Comparison of ENCODE assay signal across 1 cellular context in genomic region chr15:69557340-69558137, GRCh38.
TF ChIP-seq lines count a peak whose summit lies in the region.

No MANE protein-coding gene starts in this region.

TF ChIP-seq in HEK293, 187 proteins besides CTCF, POLR2A, EP300 and RAD21 (continued from another document and continues in another):
- no peak for TF ChIP-seq PRDM4 (tag by site-specific recombination; IDR thresholded peaks at IDR 0.05)
- TF ChIP-seq ZNF571 (tag by site-specific recombination; IDR thresholded peaks at IDR 0.05), result no peak
- TF ChIP-seq ZNF155 (tag by site-specific recombination; IDR thresholded peaks at IDR 0.05), result no peak
- no peak for TF ChIP-seq SP3 (tag by site-specific recombination; IDR thresholded peaks at IDR 0.05)
- TF ChIP-seq KLF10 (tag by site-specific recombination; IDR thresholded peaks at IDR 0.05), result 0 out of 2 replicates have a peak, but pooled peaks have one; percentile 18
- no peak for TF ChIP-seq ZNF280D (tag by site-specific recombination; IDR thresholded peaks at IDR 0.05)
- TF ChIP-seq ZNF112 (tag by site-specific recombination; IDR thresholded peaks at IDR 0.05), result no peak
- TF ChIP-seq ZNF488 (tag by site-specific recombination; IDR thresholded peaks at IDR 0.05), result no peak
- TF ChIP-seq ZEB2 (tag by site-specific recombination; IDR thresholded peaks at IDR 0.05), result peak; percentile 95
- no peak for TF ChIP-seq BCL11B (tag by site-specific recombination; IDR thresholded peaks at IDR 0.05; ENCODE audit: low read depth)
- no peak for TF ChIP-seq ZNF433 (tag by site-specific recombination; IDR thresholded peaks at IDR 0.05; ENCODE audit: low read depth)
- no peak for TF ChIP-seq ZNF223 (tag by site-specific recombination; IDR thresholded peaks at IDR 0.05)
- peak; percentile 29 for TF ChIP-seq SP2 (tag by site-specific recombination; IDR thresholded peaks at IDR 0.05)
- peak; percentile 71; the same call in 1 of the 2 replicates for TF ChIP-seq MYNN (tag by site-specific recombination; IDR thresholded peaks at IDR 0.05; ENCODE audit: borderline replicate concordance)
- no peak for TF ChIP-seq OVOL3 (tag by site-specific recombination; IDR thresholded peaks at IDR 0.05)
- no peak for TF ChIP-seq ZNF610 (tag by site-specific recombination; IDR thresholded peaks at IDR 0.05; ENCODE audit: borderline replicate concordance)
- no peak for TF ChIP-seq ZNF692 (tag by site-specific recombination; IDR thresholded peaks at IDR 0.05)
- TF ChIP-seq ZBTB6 (tag by site-specific recombination; IDR thresholded peaks at IDR 0.05), result no peak
- TF ChIP-seq ZNF211 (tag by site-specific recombination; IDR thresholded peaks at IDR 0.05; ENCODE audit: low read depth), result no peak
- no peak for TF ChIP-seq ZNF121 (tag by site-specific recombination; IDR thresholded peaks at IDR 0.05)
- TF ChIP-seq ZNF146 (tag by site-specific recombination; IDR thresholded peaks at IDR 0.05), result no peak
- no peak for TF ChIP-seq ZNF426 (tag by site-specific recombination; IDR thresholded peaks at IDR 0.05)
- TF ChIP-seq AEBP2 (tag by site-specific recombination; IDR thresholded peaks at IDR 0.05; ENCODE audit: borderline replicate concordance), result no peak
- TF ChIP-seq ZNF398 (tag by site-specific recombination; IDR thresholded peaks at IDR 0.05), result no peak
- TF ChIP-seq PRDM2 (tag by site-specific recombination; IDR thresholded peaks at IDR 0.05; ENCODE audit: borderline replicate concordance), result no peak
- no peak for TF ChIP-seq ZNF266 (tag by site-specific recombination; IDR thresholded peaks at IDR 0.05; ENCODE audit: low read depth)
- no peak for TF ChIP-seq ZNF292 (tag by site-specific recombination; IDR thresholded peaks at IDR 0.05; ENCODE audit: borderline replicate concordance, low read depth)
- no peak for TF ChIP-seq ZNF354C (tag by site-specific recombination; IDR thresholded peaks at IDR 0.05; ENCODE audit: borderline replicate concordance, low read depth)
- no peak for TF ChIP-seq IKZF3 (tag by site-specific recombination; IDR thresholded peaks at IDR 0.05)
- TF ChIP-seq TCF7L2 (IDR thresholded peaks at IDR 0.05; ENCODE audit: borderline replicate concordance, low read depth, low read length), result no peak
- TF ChIP-seq ZBTB20 (tag by site-specific recombination; IDR thresholded peaks at IDR 0.05), result no peak
- TF ChIP-seq ZNF830 (tag by site-specific recombination; IDR thresholded peaks at IDR 0.05; ENCODE audit: low read depth), result no peak
- TF ChIP-seq ZNF660 (tag by site-specific recombination; IDR thresholded peaks at IDR 0.05), result peak; percentile 92
- no peak for TF ChIP-seq ZNF747 (tag by site-specific recombination; IDR thresholded peaks at IDR 0.05)
- no peak for TF ChIP-seq ZNF274 (IDR thresholded peaks at IDR 0.05; ENCODE audit: low read length)
- no peak for TF ChIP-seq ZNF274 (tag by site-specific recombination; IDR thresholded peaks at IDR 0.05; ENCODE audit: borderline replicate concordance)
- no peak for TF ChIP-seq ZNF132 (tag by site-specific recombination; IDR thresholded peaks at IDR 0.05; ENCODE audit: borderline replicate concordance)
- TF ChIP-seq ZNF555 (tag by site-specific recombination; conservative IDR thresholded peaks at IDR 0.05), result no peak
- TF ChIP-seq KLF9 (tag by site-specific recombination; IDR thresholded peaks at IDR 0.05; ENCODE audit: low read depth), result no peak
- no peak for TF ChIP-seq GLI4 (tag by site-specific recombination; IDR thresholded peaks at IDR 0.05)
- no peak for TF ChIP-seq TRIM28 (IDR thresholded peaks at IDR 0.05; ENCODE audit: borderline replicate concordance, low read length)
- TF ChIP-seq ZNF391 (tag by site-specific recombination; IDR thresholded peaks at IDR 0.05; ENCODE audit: borderline replicate concordance, low read depth), result peak; percentile 62; the same call in 1 of the 2 replicates
- no peak for TF ChIP-seq HOXD13 (CRISPR knock-in tag; IDR thresholded peaks at IDR 0.05; ENCODE audit: borderline replicate concordance)
- TF ChIP-seq ATF2 (tag by site-specific recombination; IDR thresholded peaks at IDR 0.05; ENCODE audit: low read depth), result no peak
